Comparison of ENCODE assay signal across 1 cellular context in genomic region chr9:36765077-36765390, GRCh38.
TF ChIP-seq lines count a peak whose summit lies in the region.

No MANE protein-coding gene starts in this region.

TF ChIP-seq in GM23338, 12 proteins besides CTCF, POLR2A, EP300 and RAD21 (continued from another document):
- TF ChIP-seq ZNF462 (CRISPR knock-in tag; IDR thresholded peaks at IDR 0.05): no peak
